ENCODE assay signal across 14 cellular contexts in the genomic region with DNA sequence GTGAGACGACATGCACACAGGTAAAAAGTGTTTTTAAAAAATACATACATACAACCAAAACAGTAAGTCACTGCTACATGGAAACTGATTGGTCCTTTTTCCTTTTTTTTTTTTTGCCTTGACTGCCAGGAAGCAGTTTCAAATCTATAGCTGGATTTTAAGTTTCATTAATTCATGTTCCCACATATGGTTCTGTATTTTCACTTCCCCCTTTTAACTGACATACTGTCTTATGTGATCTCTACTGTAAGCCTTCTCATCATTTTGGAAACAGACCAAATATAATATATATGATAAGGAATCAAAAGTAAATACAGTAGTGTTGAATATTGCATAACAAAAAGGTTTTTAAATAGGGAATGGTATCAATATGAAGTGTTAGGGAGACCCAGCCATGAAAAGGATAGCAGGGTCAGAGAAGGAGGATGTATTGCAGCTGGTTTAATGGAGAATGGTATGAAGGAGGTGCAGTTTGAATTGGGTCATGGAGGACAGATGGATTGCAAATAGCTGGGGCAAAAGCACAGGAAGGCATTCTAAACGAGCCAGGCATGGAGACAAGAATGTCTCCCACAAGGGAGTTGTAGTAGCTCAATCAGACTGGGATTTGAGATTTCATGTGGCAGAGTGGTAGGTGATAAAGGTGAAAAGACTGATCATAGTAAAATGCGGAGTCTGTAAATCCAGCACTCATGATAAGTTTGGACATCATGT. TPM values are rescaled to one million over a fixed set of nuclear protein-coding genes. Genes with fewer than 3 reads are reported as not detected.
DNase-seq lines count a peak whose midpoint lies in the region; ATAC-seq, FAIRE-seq and TF ChIP-seq lines count a peak whose summit lies in the region.
"Had no signal": no experiment of that assay in that cellular context is flagged by ENCODE, and none has a peak within 500 bp of the region (broad histone marks: within the 10 kb centered on the region; RNA-seq: fewer than 3 reads in every experiment).

No MANE protein-coding gene starts in this region.

- H3K4me3 ChIP-seq in left ventricle myocardium inferior (peak overlapping the region; percentile 83), astrocyte of the cerebellum (ENCODE audit: low read depth, low read length) (peak overlapping the region; percentile 26), lung (peak overlapping the region; percentile 16), vagina (peak overlapping the region; percentile 20 to 92)

- no peaks in the 10 kb centered on the region for H3K9me3 ChIP-seq in left ventricle myocardium inferior (replicated peaks)
- no peaks in the 10 kb centered on the region for H3K9me3 ChIP-seq in lung (ENCODE audit: control insufficient read depth in 2 of 2, insufficient read depth in 1 of 2, low read length in 1 of 2)
- H3K9me3 ChIP-seq in vagina: no peaks in the 10 kb centered on the region

- H3K4me1 ChIP-seq in left ventricle myocardium inferior (peaks cover 97% of the 10 kb centered on the region), lung (ENCODE audit: control insufficient read depth in 2 of 2, insufficient read depth in 2 of 2, low read length in 2 of 2) (peaks cover 4 to 24% of the 10 kb centered on the region in 2 donors), vagina (peaks cover 56% of the 10 kb centered on the region)

- in situ Hi-C loops in astrocyte of the cerebellum (cut with HindIII; ENCODE audit: low sequenced_read_pairs): no loop called here

- DNase-seq in left ventricle myocardium inferior (no peak), Right ventricle myocardium inferior (ENCODE audit: missing footprints) (no peak), astrocyte of the cerebellum (ENCODE audit: low read depth) (no peak), lung (ENCODE audit: low spot score) (no peak), vagina (ENCODE audit: extremely low spot score in 2 of 2) (no peak), GM19238 (ENCODE audit: insufficient read length, low spot score) (no peak), RCC 7860 (ENCODE audit: low spot score) (no peak)
- DNase-seq: activated B cell treated with CpG ODN at 0.5 μM for 24 hours; activated T-cell treated with anti-CD3 and anti-CD28 coated beads for 4 hours; AML-193; effector memory CD4-positive, alpha-beta T cell; Karpas-422; SHP77 treated with DMSO at 0.1 percent for 48 hours had no signal

- H3K27me3 ChIP-seq in left ventricle myocardium inferior (ENCODE audit: low read depth) (no peaks in the 10 kb centered on the region), lung (ENCODE audit: control insufficient read depth, insufficient read depth) (no peaks in the 10 kb centered on the region), vagina (no peaks in the 10 kb centered on the region)

- TF ChIP-seq CTCF in left ventricle myocardium inferior (IDR thresholded peaks at IDR 0.05; ENCODE audit: borderline replicate concordance): no peak
- no peak for TF ChIP-seq CTCF in astrocyte of the cerebellum (IDR thresholded peaks at IDR 0.05; ENCODE audit: low read depth, low read length, missing control alignments)
- TF ChIP-seq CTCF in lung (IDR thresholded peaks at IDR 0.05; ENCODE audit: control extremely low read depth, extremely low read depth): no peak
- no peak for TF ChIP-seq CTCF in vagina (IDR thresholded peaks at IDR 0.05)

- intact Hi-C loops in left ventricle myocardium inferior (cut with micrococcal nuclease): loop anchor here (5.0 kb wide), 1 partner anchor 57 kb away; no protein-coding TSS in a partner anchor
- intact Hi-C loops in Right ventricle myocardium inferior (cut with DNase I): no loop called here
- intact Hi-C loops in vagina (cut with DNase I): no loop called here

- peak overlapping the region; percentile 98 for H3K27ac ChIP-seq in left ventricle myocardium inferior (replicated peaks)
- H3K27ac ChIP-seq in lung (ENCODE audit: low read depth in 1 of 2, low read length in 1 of 2): peak overlapping the region; percentile 23 to 49
- H3K27ac ChIP-seq in vagina: peak overlapping the region; percentile 98

- no peak for TF ChIP-seq POLR2A in vagina (IDR thresholded peaks at IDR 0.05)

- H3K36me3 ChIP-seq in left ventricle myocardium inferior (peaks cover 70% of the 10 kb centered on the region), lung (ENCODE audit: control insufficient read depth in 2 of 2, insufficient read depth in 2 of 2, low read length in 2 of 2) (peaks cover 1 to 16% of the 10 kb centered on the region in 2 donors), vagina (peaks cover 0 to 14% of the 10 kb centered on the region in 2 donors)

- WGBS in lung, 2 donors: 45 to 73% methylated on average over 3 of the region's 3 CpGs

- FAIRE-seq in RCC 7860 (lab: Jason Lieb, UNC): no peak

- ATAC-seq in Right ventricle myocardium inferior: no peak
- no peak for ATAC-seq in lung (ENCODE audit: insufficient read depth, low FRiP score)
- ATAC-seq in HG02870 (IDR thresholded peaks at IDR 0.05; ENCODE audit: unreplicated experiment): no peak

RNA-seq across cellular contexts. Expression of a gene that starts 5.4 kb away (rescaled TPM):
- total RNA-seq in left ventricle myocardium inferior: 266 TPM
- total RNA-seq in Right ventricle myocardium inferior: 387 TPM
- total RNA-seq in lung: 100 to 1,000 TPM; 460 to 616 TPM
- 100 to 1,000 TPM; 121 to 187 TPM for polyA plus RNA-seq in lung
- 162 TPM for total RNA-seq in vagina

RNA-seq across cellular contexts. Expression of a gene that starts 30.7 kb away (rescaled TPM):
- total RNA-seq in left ventricle myocardium inferior (196 TPM), Right ventricle myocardium inferior (239 TPM), lung (100 to 1,000 TPM; 143 to 214 TPM), vagina (42.5 TPM)
- polyA plus RNA-seq in lung: 10 to 100 TPM; 57.9 to 68.5 TPM
- total RNA-seq: activated B cell treated with CpG ODN at 0.5 μM for 24 hours had no signal

Comparison
In these comparisons a context has a peak if more than half of its experiments do, and no peak if none do; other contexts are left out.
1. H3K27ac ChIP-seq: peak in every context shown above with its lines; median percentile 98 in left ventricle myocardium inferior; 98 in vagina; 36 in lung.
2. H3K4me3 ChIP-seq: peak in every context shown above with its lines; median percentile 83 in left ventricle myocardium inferior; 56 in vagina; 26 in astrocyte of the cerebellum; 16 in lung.